8 cellular contexts compared by ENCODE assay signal in the genomic region with DNA sequence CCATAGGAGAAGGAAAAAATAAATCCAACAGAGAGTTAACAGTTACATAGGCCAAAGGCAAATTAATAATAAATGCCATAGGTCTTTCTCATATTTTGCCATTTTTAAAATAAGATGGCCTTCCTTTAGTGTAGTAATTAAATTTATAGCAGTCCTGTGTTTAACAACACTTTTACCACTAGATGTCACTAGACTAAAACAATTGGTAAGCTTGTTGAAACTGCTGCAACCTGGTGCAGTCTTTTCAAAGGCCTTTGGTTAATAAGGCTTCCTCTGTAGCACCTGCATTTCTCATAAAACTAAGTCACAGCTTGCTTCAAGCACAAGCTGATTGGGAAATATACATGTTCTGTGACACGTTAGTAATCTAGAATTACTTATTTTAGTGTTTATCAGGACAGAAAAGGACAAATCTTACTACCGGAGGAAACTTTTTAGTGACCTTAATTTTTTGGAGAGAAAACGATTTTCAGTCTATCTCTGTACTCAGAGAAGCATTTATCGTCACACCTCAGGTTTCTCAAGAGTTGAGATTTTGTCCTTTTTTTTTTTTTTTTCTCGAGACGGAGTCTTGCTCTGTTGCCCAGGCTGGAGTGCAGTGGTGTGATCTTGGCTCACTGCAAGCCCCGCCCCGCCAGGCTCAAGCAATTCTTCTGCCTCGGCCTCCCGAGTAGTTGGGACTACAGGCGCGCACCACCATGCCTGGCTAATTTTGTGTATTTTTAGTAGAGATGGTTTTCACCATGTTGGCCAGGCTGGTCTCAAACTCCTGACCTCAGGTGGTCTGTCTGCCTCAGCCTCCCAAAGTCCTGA. TPM values are rescaled to one million over a fixed set of nuclear protein-coding genes. Genes with fewer than 3 reads are reported as not detected.
DNase-seq lines count a peak whose midpoint lies in the region; ATAC-seq lines count a peak whose summit lies in the region.

No MANE protein-coding gene starts in this region.

- no peak overlapping the region for H3K4me3 Mint-ChIP-seq in activated naive CD4-positive, alpha-beta T cell treated with anti-CD3 and anti-CD28 coated beads for 36 hours
- H3K4me3 Mint-ChIP-seq in activated CD4-positive, alpha-beta memory T cell treated with anti-CD3 and anti-CD28 coated beads, Interleukin-2, amount 10 ng/mL, durations not matched to agents 7 days and 5 days, result no peak overlapping the region

- peak; percentile 65 for ATAC-seq in HG03378 (IDR thresholded peaks at IDR 0.05; ENCODE audit: unreplicated experiment)
- ATAC-seq in HG02870 (IDR thresholded peaks at IDR 0.05; ENCODE audit: unreplicated experiment), result no peak

- CTCF ChIA-PET in activated naive CD4-positive, alpha-beta T cell treated with anti-CD3 and anti-CD28 coated beads for 36 hours (lab: Charles Lee), result interaction anchor here (0.6 to 6.1 kb wide), 45 partner anchors 8 to 360 kb away, joined by 3 to 46 read pairs (median 4); partner anchors contain the start of genes CREBL2, DUSP16 and GPR19
- CTCF ChIA-PET in activated CD4-positive, alpha-beta memory T cell treated with anti-CD3 and anti-CD28 coated beads, Interleukin-2, amount 10 ng/mL, durations not matched to agents 7 days and 5 days (lab: Charles Lee), result interaction anchor here (0.6 to 4.2 kb wide), 42 partner anchors 8 to 410 kb away, joined by 3 to 49 read pairs (median 4); partner anchors contain the start of genes BORCS5, DUSP16 and GPR19

- DNase-seq in activated naive CD4-positive, alpha-beta T cell treated with anti-CD3 and anti-CD28 coated beads for 36 hours, result peak; percentile 33
- no peak for DNase-seq in activated naive CD4-positive, alpha-beta T cell treated with Interleukin-2 at 50 U/mL for 16 hours
- peak; percentile 83 for DNase-seq in NCI-H345 treated with DMSO at 0.1 percent for 48 hours (lab: John Stamatoyannopoulos, UW; ENCODE audit: unreplicated experiment)
- DNase-seq in activated CD4-positive, alpha-beta memory T cell treated with anti-CD3 and anti-CD28 coated beads, Interleukin-2, amount 10 ng/mL, durations not matched to agents 7 days and 5 days, result no peak
- DNase-seq in germinal center (ENCODE audit: low spot score), result peak; percentile 60
- DNase-seq in pons (ENCODE audit: low spot score), result peak; percentile 94

- peaks cover 25% of the 10 kb centered on the region for H3K36me3 Mint-ChIP-seq in activated naive CD4-positive, alpha-beta T cell treated with anti-CD3 and anti-CD28 coated beads for 36 hours (ENCODE audit: low read depth)
- H3K36me3 Mint-ChIP-seq in activated CD4-positive, alpha-beta memory T cell treated with anti-CD3 and anti-CD28 coated beads, Interleukin-2, amount 10 ng/mL, durations not matched to agents 7 days and 5 days (ENCODE audit: low read depth), result peaks cover 38% of the 10 kb centered on the region

- intact Hi-C loops in activated naive CD4-positive, alpha-beta T cell treated with anti-CD3 and anti-CD28 coated beads for 36 hours (cut with micrococcal nuclease), result loop anchor here (1.0 to 2.0 kb wide), 9 partner anchors 64 to 360 kb away; no protein-coding TSS in a partner anchor

- POLR2A ChIA-PET in activated CD4-positive, alpha-beta memory T cell treated with anti-CD3 and anti-CD28 coated beads, Interleukin-2, amount 10 ng/mL, durations not matched to agents 7 days and 5 days (lab: Charles Lee), result interaction anchor here (0.6 to 6.6 kb wide), 18 partner anchors 19 to 360 kb away, joined by 3 to 238 read pairs (median 14); partner anchors contain the start of genes BORCS5, CDKN1B and DUSP16

- H3K9me3 Mint-ChIP-seq in activated naive CD4-positive, alpha-beta T cell treated with anti-CD3 and anti-CD28 coated beads for 36 hours, result peaks cover 2% of the 10 kb centered on the region
- peaks cover 7% of the 10 kb centered on the region for H3K9me3 Mint-ChIP-seq in activated CD4-positive, alpha-beta memory T cell treated with anti-CD3 and anti-CD28 coated beads, Interleukin-2, amount 10 ng/mL, durations not matched to agents 7 days and 5 days

- peaks cover 37% of the 10 kb centered on the region for H3K4me1 Mint-ChIP-seq in activated naive CD4-positive, alpha-beta T cell treated with anti-CD3 and anti-CD28 coated beads for 36 hours (ENCODE audit: low read depth)
- peaks cover 60% of the 10 kb centered on the region for H3K4me1 Mint-ChIP-seq in activated CD4-positive, alpha-beta memory T cell treated with anti-CD3 and anti-CD28 coated beads, Interleukin-2, amount 10 ng/mL, durations not matched to agents 7 days and 5 days

- H3K27ac Mint-ChIP-seq in activated naive CD4-positive, alpha-beta T cell treated with anti-CD3 and anti-CD28 coated beads for 36 hours, result peak overlapping the region; percentile 30
- peak overlapping the region; percentile 65 for H3K27ac Mint-ChIP-seq in activated CD4-positive, alpha-beta memory T cell treated with anti-CD3 and anti-CD28 coated beads, Interleukin-2, amount 10 ng/mL, durations not matched to agents 7 days and 5 days

- no peaks in the 10 kb centered on the region for H3K27me3 Mint-ChIP-seq in activated naive CD4-positive, alpha-beta T cell treated with anti-CD3 and anti-CD28 coated beads for 36 hours (ENCODE audit: low read depth)
- H3K27me3 Mint-ChIP-seq in activated CD4-positive, alpha-beta memory T cell treated with anti-CD3 and anti-CD28 coated beads, Interleukin-2, amount 10 ng/mL, durations not matched to agents 7 days and 5 days, result no peaks in the 10 kb centered on the region

RNA-seq across cellular contexts. Expression of gene BORCS5, which starts 20.0 kb away (rescaled TPM):
- total RNA-seq in activated naive CD4-positive, alpha-beta T cell treated with anti-CD3 and anti-CD28 coated beads for 36 hours, result 10 to 100 TPM; 31.2 to 35.6 TPM
- total RNA-seq in activated CD4-positive, alpha-beta memory T cell treated with anti-CD3 and anti-CD28 coated beads, Interleukin-2, amount 10 ng/mL, durations not matched to agents 7 days and 5 days, result 10 to 100 TPM; 30.9 to 32.4 TPM

RNA-seq across cellular contexts. Expression of gene MANSC1, which starts 26.8 kb away (rescaled TPM):
- total RNA-seq in activated naive CD4-positive, alpha-beta T cell treated with anti-CD3 and anti-CD28 coated beads for 36 hours, result 1 to 10 TPM; 3.5 TPM
- under 1 TPM; 0.10 to 0.15 TPM for total RNA-seq in activated CD4-positive, alpha-beta memory T cell treated with anti-CD3 and anti-CD28 coated beads, Interleukin-2, amount 10 ng/mL, durations not matched to agents 7 days and 5 days

Comparison
In these comparisons a context has a peak if more than half of its experiments do, and no peak if none do; other contexts are left out.
1. DNase-seq: peak in activated naive CD4-positive, alpha-beta T cell treated with anti-CD3 and anti-CD28 coated beads for 36 hours (single experiment), NCI-H345 treated with DMSO at 0.1 percent for 48 hours (single experiment), germinal center (single experiment) and pons (single experiment); none in activated naive CD4-positive, alpha-beta T cell treated with Interleukin-2 at 50 U/mL for 16 hours (single experiment) and activated CD4-positive, alpha-beta memory T cell treated with anti-CD3 and anti-CD28 coated beads, Interleukin-2, amount 10 ng/mL, durations not matched to agents 7 days and 5 days (single experiment).